8 cellular contexts compared by ENCODE assay signal in genomic region chr1:84598846-84599741, GRCh38. TPM values are rescaled to one million over a fixed set of nuclear protein-coding genes. Genes with fewer than 3 reads are reported as not detected.
DNase-seq lines count a peak whose midpoint lies in the region; ATAC-seq and FAIRE-seq lines count a peak whose summit lies in the region.

No MANE protein-coding gene starts in this region.

- H3K36me3 Mint-ChIP-seq in activated T-helper 17 cell treated with anti-CD3 and anti-CD28 coated beads, Interleukin-2, amount 50 U/mL, for 72 hours (ENCODE audit: low read depth), result no peaks in the 10 kb centered on the region

- peaks cover 4% of the 10 kb centered on the region for H3K9me3 Mint-ChIP-seq in activated T-helper 17 cell treated with anti-CD3 and anti-CD28 coated beads, Interleukin-2, amount 50 U/mL, for 72 hours

- no peak overlapping the region for H3K4me3 ChIP-seq in neuron (ENCODE audit: low read length)

- peaks cover 22% of the 10 kb centered on the region for H3K4me1 Mint-ChIP-seq in activated T-helper 17 cell treated with anti-CD3 and anti-CD28 coated beads, Interleukin-2, amount 50 U/mL, for 72 hours

- no peaks in the 10 kb centered on the region for H3K36me3 ChIP-seq in neuron (ENCODE audit: insufficient read depth, low read length)

- DNase-seq in ecto neural progenitor cell (ENCODE audit: low spot score), result no peak
- DNase-seq in stimulated activated CD4-positive, alpha-beta T cell treated with anti-CD3 and anti-CD28 coated beads, Interleukin-4, amount 100 ng/mL, for 1 hour, result no peak
- DNase-seq in activated effector memory CD4-positive, alpha-beta T cell treated with Interleukin-2 at 50 U/mL for 16 hours, result no peak

- peak; percentile 90 for FAIRE-seq in A204.1 (lab: Jason Lieb, UNC)

- peak; percentile 72 for ATAC-seq in GM19025 (IDR thresholded peaks at IDR 0.05; ENCODE audit: low read depth, unreplicated experiment)
- peak; percentile 83 for ATAC-seq in HG03103 (IDR thresholded peaks at IDR 0.05; ENCODE audit: low read depth, unreplicated experiment)
- peak; percentile 87 for ATAC-seq in activated T-helper 17 cell treated with anti-CD3 and anti-CD28 coated beads, Interleukin-2, amount 50 U/mL, for 72 hours (replicated peaks)

- H3K27ac Mint-ChIP-seq in activated T-helper 17 cell treated with anti-CD3 and anti-CD28 coated beads, Interleukin-2, amount 50 U/mL, for 72 hours, result peak overlapping the region; percentile 94

- H3K4me1 ChIP-seq in neuron (ENCODE audit: insufficient read depth, low read length), result no peaks in the 10 kb centered on the region

- peak overlapping the region; percentile 65 for H3K4me3 Mint-ChIP-seq in activated T-helper 17 cell treated with anti-CD3 and anti-CD28 coated beads, Interleukin-2, amount 50 U/mL, for 72 hours

- no peaks in the 10 kb centered on the region for H3K27me3 ChIP-seq in neuron (ENCODE audit: insufficient read depth, low read length)

- peaks cover 5% of the 10 kb centered on the region for H3K9me3 ChIP-seq in neuron (ENCODE audit: low read length)

- H3K27me3 Mint-ChIP-seq in activated T-helper 17 cell treated with anti-CD3 and anti-CD28 coated beads, Interleukin-2, amount 50 U/mL, for 72 hours, result no peaks in the 10 kb centered on the region

- H2AFZ ChIP-seq in neuron (ENCODE audit: low read depth, low read length), result peak overlapping the region; percentile 36

RNA-seq across cellular contexts. Expression of gene CTBS, which starts 24.9 kb away (rescaled TPM):
- 10 to 100 TPM; 14.0 to 18.0 TPM for total RNA-seq in activated T-helper 17 cell treated with anti-CD3 and anti-CD28 coated beads, Interleukin-2, amount 50 U/mL, for 72 hours
